ENCODE assay signal across 1 cellular context in genomic region chr5:128559300-128560297, GRCh38.
TF ChIP-seq lines count a peak whose summit lies in the region.

No MANE protein-coding gene starts in this region.

TF ChIP-seq in GM23338, 12 proteins besides CTCF, POLR2A, EP300 and RAD21:
- TF ChIP-seq REST (IDR thresholded peaks at IDR 0.05; ENCODE audit: unreplicated experiment) (no peak), STAT1 (IDR thresholded peaks at IDR 0.05; ENCODE audit: unreplicated experiment) (no peak)
TF ChIP-seq in GM23338: peak in this region for 0.
